ENCODE assay signal across 14 cellular contexts in genomic region chr1:51666463-51666862, GRCh38. TPM values are rescaled to one million over a fixed set of nuclear protein-coding genes. Genes with fewer than 3 reads are reported as not detected.
A peak's percentile ranks its signal among the peaks of the same experiment; 100 is the strongest.
DNase-seq lines count a peak whose midpoint lies in the region; ATAC-seq and TF ChIP-seq lines count a peak whose summit lies in the region.
"Had no signal": no experiment of that assay in that cellular context is flagged by ENCODE, and none has a peak within 500 bp of the region (broad histone marks: within the 10 kb centered on the region; RNA-seq: fewer than 3 reads in every experiment).

No MANE protein-coding gene starts in this region.

- no peak overlapping the region for H3K4me3 ChIP-seq in right cardiac atrium (ENCODE audit: low read length)
- H3K4me3 ChIP-seq in skeletal muscle satellite cell (ENCODE audit: low read length), result no peak overlapping the region
- H3K4me3 ChIP-seq: BLaER1, dorsolateral prefrontal cortex, SJSA1 had no signal

- TF ChIP-seq CTCF in GM10266 (IDR thresholded peaks at IDR 0.05; ENCODE audit: control insufficient read depth, insufficient read depth, low read depth, missing control alignments), result no peak

- H3K27me3 ChIP-seq in right cardiac atrium (ENCODE audit: control insufficient read depth, insufficient read depth) (no peaks in the 10 kb centered on the region), skeletal muscle satellite cell (ENCODE audit: control insufficient read depth, insufficient read depth, low read length) (no peaks in the 10 kb centered on the region)
- H3K27me3 ChIP-seq: BLaER1, dorsolateral prefrontal cortex, SJSA1 had no signal

- H3K36me3 ChIP-seq in skeletal muscle satellite cell (ENCODE audit: insufficient read depth, low read length), result no peaks in the 10 kb centered on the region
- H3K36me3 ChIP-seq: BLaER1, SJSA1 had no signal

- peak; percentile 88 to 91 for ATAC-seq in right cardiac atrium
- ATAC-seq: activated naive CD8-positive, alpha-beta T cell treated with anti-CD3 and anti-CD28 coated beads, Interleukin-2, amount 50 U/mL, for 24 hours had no signal

- DNase-seq in EL, result peak; percentile 57
- DNase-seq in astrocyte of the hippocampus (ENCODE audit: low read depth, low spot score), result peak; percentile 85
- peak in 1 of 3 donors; percentile 28 for DNase-seq in right cardiac atrium
- no peak for DNase-seq in GM10266 (ENCODE audit: extremely low spot score)
- DNase-seq in kidney glomerular epithelial cell (lab: John Stamatoyannopoulos, UW), result no peak
- no peak for DNase-seq in NCI-H2107 treated with DMSO at 0.1 percent for 48 hours (lab: John Stamatoyannopoulos, UW; ENCODE audit: unreplicated experiment)
- no peak for DNase-seq in germinal center (ENCODE audit: low spot score)
- DNase-seq: activated naive CD8-positive, alpha-beta T cell treated with anti-CD3 and anti-CD28 coated beads, Interleukin-2, amount 50 U/mL, for 24 hours; activated T-cell treated with anti-CD3 and anti-CD28 coated beads for 4 hours; dorsolateral prefrontal cortex; NCI-H1417 treated with DMSO at 0.1 percent for 48 hours had no signal

- H3K27ac ChIP-seq in right cardiac atrium (ENCODE audit: low read length), result peak overlapping the region; percentile 12
- H3K27ac ChIP-seq: BLaER1, dorsolateral prefrontal cortex, SJSA1 had no signal

- 36% methylated on average over 2 of the region's 2 CpGs for WGBS in right cardiac atrium

- intact Hi-C loops in right cardiac atrium (cut with DNase I), result no loop called here

- H3K4me2 ChIP-seq in skeletal muscle satellite cell (ENCODE audit: low read length), result no peak overlapping the region
- H3K4me2 ChIP-seq: BLaER1 had no signal

- H3K4me1 ChIP-seq in right cardiac atrium (ENCODE audit: control insufficient read depth, insufficient read depth, low read length) (peaks cover 10% of the 10 kb centered on the region), skeletal muscle satellite cell (ENCODE audit: control insufficient read depth, insufficient read depth, low read length) (peaks cover 54% of the 10 kb centered on the region)
- H3K4me1 ChIP-seq: BLaER1 had no signal

- no peaks in the 10 kb centered on the region for H3K9me3 ChIP-seq in right cardiac atrium (ENCODE audit: control insufficient read depth, low read length)
- no peaks in the 10 kb centered on the region for H3K9me3 ChIP-seq in skeletal muscle satellite cell (replicated peaks; ENCODE audit: low read length)
- H3K9me3 ChIP-seq: BLaER1, SJSA1 had no signal

- H3K9ac ChIP-seq in skeletal muscle satellite cell (ENCODE audit: low read depth, low read length), result peak overlapping the region; percentile 42
- H3K9ac ChIP-seq: BLaER1 had no signal

RNA-seq across cellular contexts. Expression of gene OSBPL9, which starts 49.6 kb away (rescaled TPM):
- 10 to 100 TPM; 55.3 to 68.8 (median 62.2) TPM for total RNA-seq in right cardiac atrium
- 46.1 TPM for polyA plus RNA-seq in right cardiac atrium
- total RNA-seq in skeletal muscle satellite cell (2012; rRNA removed), result 33.2 and 162 TPM in 2 replicates

Comparison
In these comparisons a context has a peak if more than half of its experiments do, and no peak if none do; other contexts are left out.
1. DNase-seq: peak in EL (single experiment) and astrocyte of the hippocampus (single experiment); none in GM10266 (single experiment), kidney glomerular epithelial cell (single experiment), NCI-H2107 treated with DMSO at 0.1 percent for 48 hours (single experiment) and germinal center (single experiment).